In genomic region chr1:165403835-165404482, GRCh38 we compare ENCODE assay signal across 9 cellular contexts. TPM values are rescaled to one million over a fixed set of nuclear protein-coding genes. Genes with fewer than 3 reads are reported as not detected.
DNase-seq lines count a peak whose midpoint lies in the region; ATAC-seq, FAIRE-seq and TF ChIP-seq lines count a peak whose summit lies in the region.
"Had no signal": no experiment of that assay in that cellular context is flagged by ENCODE, and none has a peak within 500 bp of the region (broad histone marks: within the 10 kb centered on the region; RNA-seq: fewer than 3 reads in every experiment).

No MANE protein-coding gene starts in this region.

- H3K9me3 ChIP-seq in A549 (no peaks in the 10 kb centered on the region), tibial nerve (no peaks in the 10 kb centered on the region)
- H3K9me3 ChIP-seq: ascending aorta had no signal

- TF ChIP-seq CTCF in A549 (IDR thresholded peaks at IDR 0.05) (peak; percentile 60), GM06990 (IDR thresholded peaks at IDR 0.05; ENCODE audit: insufficient read depth, low read length, poor library complexity, severe bottlenecking) (peak; percentile 62), astrocyte of the cerebellum (IDR thresholded peaks at IDR 0.05; ENCODE audit: low read depth, low read length, missing control alignments) (peak; percentile 54), tibial nerve (IDR thresholded peaks at IDR 0.05) (peak; percentile 43 to 68 (median 57))

- no peak for TF ChIP-seq EP300 in A549 (IDR thresholded peaks at IDR 0.05)
- TF ChIP-seq EP300 in tibial nerve (IDR thresholded peaks at IDR 0.05) = no peak

- CTCF ChIA-PET in A549 (lab: Yijun Ruan, JAX) = interaction anchor here (0.6 to 5.0 kb wide), 18 partner anchors 10 to 898 kb away, joined by 3 to 77 read pairs (median 4); partner anchors contain the start of gene RXRG

- peak; percentile 46 for FAIRE-seq in A549 (lab: Jason Lieb, UNC)

- H3K27ac ChIP-seq in A549 (no peak overlapping the region), tibial nerve (peak overlapping the region in 1 of 4 donors; percentile 32)
- H3K27ac ChIP-seq: ascending aorta had no signal

- POLR2A ChIA-PET in A549 (lab: Yijun Ruan, JAX) = no interaction called here

- DNase-seq in A549 (ENCODE audit: low read depth in 1 of 2, low spot score in 1 of 2) (peak; percentile 21 to 28), GM06990 (ENCODE audit: extremely low read depth, insufficient read length) (peak; percentile 12), NCI-H510A treated with DMSO at 0.1 percent for 48 hours (lab: John Stamatoyannopoulos, UW) (peak; percentile 70), astrocyte of the cerebellum (ENCODE audit: low read depth) (no peak), islet precursor cell (peak; percentile 73), tibial nerve (ENCODE audit: low spot score in 2 of 2) (peak in 1 of 2 donors; percentile 16)

- H3K4me3 ChIP-seq in A549 (no peak overlapping the region), GM06990 (replicated peaks; ENCODE audit: low read depth, low read length) (no peak overlapping the region), astrocyte of the cerebellum (ENCODE audit: low read depth, low read length) (no peak overlapping the region), tibial nerve (no peak overlapping the region)
- H3K4me3 ChIP-seq: ascending aorta had no signal

- H3K4me2 ChIP-seq in A549 = no peak overlapping the region

- ATAC-seq in A549 = peak; percentile 80 to 87
- ATAC-seq in HG02852 (IDR thresholded peaks at IDR 0.05; ENCODE audit: unreplicated experiment) = peak; percentile 67
- ATAC-seq in GM18873 (IDR thresholded peaks at IDR 0.05; ENCODE audit: low FRiP score, unreplicated experiment) = no peak

- no peaks in the 10 kb centered on the region for H3K4me1 ChIP-seq in A549
- peaks cover 0 to 8% (median 0%) of the 10 kb centered on the region in 4 donors for H3K4me1 ChIP-seq in tibial nerve
- H3K4me1 ChIP-seq: ascending aorta had no signal

- WGBS in A549 (ENCODE audit: missing lambda C conversion rate) = 9% methylated on average over 3 of the region's 3 CpGs
- WGBS in tibial nerve, 2 donors = 44 to 55% methylated on average over 2 to 3 of the region's 3 CpGs

- H3K27me3 ChIP-seq in GM06990 (replicated peaks; ENCODE audit: control insufficient read depth, insufficient read depth, low read length) = no peaks in the 10 kb centered on the region; the same call in 1 of the 2 replicates
- no peaks in the 10 kb centered on the region for H3K27me3 ChIP-seq in tibial nerve
- H3K27me3 ChIP-seq: ascending aorta had no signal

- TF ChIP-seq POLR2A in A549 (IDR thresholded peaks at IDR 0.05; ENCODE audit: low read length) (no peak), tibial nerve (IDR thresholded peaks at IDR 0.05) (no peak)

- peak; percentile 75 to 76 for TF ChIP-seq RAD21 in A549 (conservative IDR thresholded peaks at IDR 0.05 in 1 of 2, IDR thresholded peaks at IDR 0.05 in 1 of 2)

- H3K36me3 ChIP-seq in GM06990 (ENCODE audit: control insufficient read depth, insufficient read depth, low read length) (no peaks in the 10 kb centered on the region), tibial nerve (no peaks in the 10 kb centered on the region)
- H3K36me3 ChIP-seq: ascending aorta had no signal

- in situ Hi-C loops in astrocyte of the cerebellum (cut with HindIII; ENCODE audit: low sequenced_read_pairs) = no loop called here

TF ChIP-seq in A549, 52 proteins besides CTCF, POLR2A, EP300 and RAD21:
- TF ChIP-seq SMC3 (IDR thresholded peaks at IDR 0.05) (peak; percentile 79), KDM1A (IDR thresholded peaks at IDR 0.05; ENCODE audit: low read depth) (no peak), KDM5A (IDR thresholded peaks at IDR 0.05) (no peak), HEYL (CRISPR knock-in tag; IDR thresholded peaks at IDR 0.05) (no peak), NPAS2 (CRISPR knock-in tag; IDR thresholded peaks at IDR 0.05; ENCODE audit: borderline replicate concordance) (no peak), CBX8 (IDR thresholded peaks at IDR 0.05) (no peak), HDAC2 (IDR thresholded peaks at IDR 0.05) (no peak), PHF8 (IDR thresholded peaks at IDR 0.05; ENCODE audit: borderline replicate concordance, low read depth) (no peak), HOXB13 (CRISPR knock-in tag; IDR thresholded peaks at IDR 0.05; ENCODE audit: low read depth) (no peak)
TF ChIP-seq in A549: peak in this region for 1.

RNA-seq across cellular contexts. Expression of gene RXRG, which starts 41.0 kb away (rescaled TPM):
- polyA plus RNA-seq in A549 (2011; rRNA removed) (not detected in 2 replicates), A549 (2017; fragmentation: RNase III; extraction: RNeasy Plus Mini Kit Qiagen cat#74134 plus additional on column Dnase treatment) (not detected in 3 replicates)
- polyA plus RNA-seq in A549 (2012; cell fraction: cytosol; rRNA removed) = not detected in 2 replicates
- not detected in 2 replicates for polyA plus RNA-seq in A549 (2012; cell fraction: nucleus; rRNA removed)
- not detected in 2 replicates for polyA minus RNA-seq in A549 (2011; rRNA and poly(A)+ RNA removed)
- 10 to 100 TPM in 2 of 4 donors, 1 to 10 TPM in 2; 3.3 to 13.8 (median 7.3) TPM for total RNA-seq in tibial nerve
- total RNA-seq: ascending aorta had no signal

RNA-seq across cellular contexts. Expression of gene LMX1A, which starts 47.4 kb away (rescaled TPM):
- polyA plus RNA-seq in A549 (2011; rRNA removed) = not detected in 2 replicates
- polyA plus RNA-seq in A549 (2012; cell fraction: cytosol; rRNA removed) = not detected in 2 replicates
- not detected in 2 replicates for polyA plus RNA-seq in A549 (2012; cell fraction: nucleus; rRNA removed)
- not detected in 3 replicates for polyA plus RNA-seq in A549 (2017; fragmentation: RNase III; extraction: RNeasy Plus Mini Kit Qiagen cat#74134 plus additional on column Dnase treatment)
- polyA minus RNA-seq in A549 (2011; rRNA and poly(A)+ RNA removed) = not detected in 2 replicates
- under 1 TPM in 1 of 4 donors, not detected in 3; 0.84 TPM for total RNA-seq in tibial nerve
